Comparison of ENCODE assay signal across 1 cellular context in the genomic region with DNA sequence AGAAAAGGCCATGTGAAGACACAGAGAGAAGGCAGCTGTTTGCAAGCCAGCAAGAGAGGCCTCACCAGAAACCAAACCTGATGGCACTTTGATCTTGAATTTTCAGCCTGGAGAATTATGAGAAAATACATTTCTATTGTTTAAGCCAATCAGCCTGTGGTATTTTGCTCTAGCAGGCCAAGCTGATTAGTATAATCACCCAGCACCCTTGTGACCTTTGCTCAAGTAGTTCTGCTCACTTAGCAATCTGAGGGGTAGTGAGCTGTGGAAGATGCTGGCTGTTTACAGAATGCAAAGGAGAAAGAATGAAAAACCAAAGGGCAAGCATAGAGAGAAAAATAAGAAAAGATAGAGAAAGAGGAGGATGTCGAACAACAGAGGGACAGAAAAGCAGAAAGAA.
TF ChIP-seq lines count a peak whose summit lies in the region.

No MANE protein-coding gene starts in this region.

TF ChIP-seq in GM23338, 12 proteins besides CTCF, POLR2A, EP300 and RAD21 (continued from another document):
- TF ChIP-seq, protein P1, sequence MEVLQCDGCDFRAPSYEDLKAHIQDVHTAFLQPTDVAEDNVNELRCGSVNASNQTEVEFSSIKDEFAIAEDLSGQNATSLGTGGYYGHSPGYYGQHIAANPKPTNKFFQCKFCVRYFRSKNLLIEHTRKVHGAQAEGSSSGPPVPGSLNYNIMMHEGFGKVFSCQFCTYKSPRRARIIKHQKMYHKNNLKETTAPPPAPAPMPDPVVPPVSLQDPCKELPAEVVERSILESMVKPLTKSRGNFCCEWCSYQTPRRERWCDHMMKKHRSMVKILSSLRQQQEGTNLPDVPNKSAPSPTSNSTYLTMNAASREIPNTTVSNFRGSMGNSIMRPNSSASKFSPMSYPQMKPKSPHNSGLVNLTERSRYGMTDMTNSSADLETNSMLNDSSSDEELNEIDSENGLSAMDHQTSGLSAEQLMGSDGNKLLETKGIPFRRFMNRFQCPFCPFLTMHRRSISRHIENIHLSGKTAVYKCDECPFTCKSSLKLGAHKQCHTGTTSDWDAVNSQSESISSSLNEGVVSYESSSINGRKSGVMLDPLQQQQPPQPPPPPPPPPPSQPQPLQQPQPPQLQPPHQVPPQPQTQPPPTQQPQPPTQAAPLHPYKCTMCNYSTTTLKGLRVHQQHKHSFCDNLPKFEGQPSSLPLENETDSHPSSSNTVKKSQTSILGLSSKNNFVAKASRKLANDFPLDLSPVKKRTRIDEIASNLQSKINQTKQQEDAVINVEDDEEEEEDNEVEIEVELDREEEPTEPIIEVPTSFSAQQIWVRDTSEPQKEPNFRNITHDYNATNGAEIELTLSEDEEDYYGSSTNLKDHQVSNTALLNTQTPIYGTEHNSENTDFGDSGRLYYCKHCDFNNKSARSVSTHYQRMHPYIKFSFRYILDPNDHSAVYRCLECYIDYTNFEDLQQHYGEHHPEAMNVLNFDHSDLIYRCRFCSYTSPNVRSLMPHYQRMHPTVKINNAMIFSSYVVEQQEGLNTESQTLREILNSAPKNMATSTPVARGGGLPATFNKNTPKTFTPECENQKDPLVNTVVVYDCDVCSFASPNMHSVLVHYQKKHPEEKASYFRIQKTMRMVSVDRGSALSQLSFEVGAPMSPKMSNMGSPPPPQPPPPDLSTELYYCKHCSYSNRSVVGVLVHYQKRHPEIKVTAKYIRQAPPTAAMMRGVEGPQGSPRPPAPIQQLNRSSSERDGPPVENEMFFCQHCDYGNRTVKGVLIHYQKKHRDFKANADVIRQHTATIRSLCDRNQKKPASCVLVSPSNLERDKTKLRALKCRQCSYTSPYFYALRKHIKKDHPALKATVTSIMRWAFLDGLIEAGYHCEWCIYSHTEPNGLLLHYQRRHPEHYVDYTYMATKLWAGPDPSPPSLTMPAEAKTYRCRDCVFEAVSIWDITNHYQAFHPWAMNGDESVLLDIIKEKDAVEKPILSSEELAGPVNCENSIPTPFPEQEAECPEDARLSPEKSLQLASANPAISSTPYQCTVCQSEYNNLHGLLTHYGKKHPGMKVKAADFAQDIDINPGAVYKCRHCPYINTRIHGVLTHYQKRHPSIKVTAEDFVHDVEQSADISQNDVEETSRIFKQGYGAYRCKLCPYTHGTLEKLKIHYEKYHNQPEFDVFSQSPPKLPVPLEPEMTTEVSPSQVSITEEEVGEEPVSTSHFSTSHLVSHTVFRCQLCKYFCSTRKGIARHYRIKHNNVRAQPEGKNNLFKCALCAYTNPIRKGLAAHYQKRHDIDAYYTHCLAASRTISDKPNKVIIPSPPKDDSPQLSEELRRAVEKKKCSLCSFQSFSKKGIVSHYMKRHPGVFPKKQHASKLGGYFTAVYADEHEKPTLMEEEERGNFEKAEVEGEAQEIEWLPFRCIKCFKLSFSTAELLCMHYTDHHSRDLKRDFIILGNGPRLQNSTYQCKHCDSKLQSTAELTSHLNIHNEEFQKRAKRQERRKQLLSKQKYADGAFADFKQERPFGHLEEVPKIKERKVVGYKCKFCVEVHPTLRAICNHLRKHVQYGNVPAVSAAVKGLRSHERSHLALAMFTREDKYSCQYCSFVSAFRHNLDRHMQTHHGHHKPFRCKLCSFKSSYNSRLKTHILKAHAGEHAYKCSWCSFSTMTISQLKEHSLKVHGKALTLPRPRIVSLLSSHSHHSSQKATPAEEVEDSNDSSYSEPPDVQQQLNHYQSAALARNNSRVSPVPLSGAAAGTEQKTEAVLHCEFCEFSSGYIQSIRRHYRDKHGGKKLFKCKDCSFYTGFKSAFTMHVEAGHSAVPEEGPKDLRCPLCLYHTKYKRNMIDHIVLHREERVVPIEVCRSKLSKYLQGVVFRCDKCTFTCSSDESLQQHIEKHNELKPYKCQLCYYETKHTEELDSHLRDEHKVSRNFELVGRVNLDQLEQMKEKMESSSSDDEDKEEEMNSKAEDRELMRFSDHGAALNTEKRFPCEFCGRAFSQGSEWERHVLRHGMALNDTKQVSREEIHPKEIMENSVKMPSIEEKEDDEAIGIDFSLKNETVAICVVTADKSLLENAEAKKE (CRISPR knock-in tag; IDR thresholded peaks at IDR 0.05): no peak
- TF ChIP-seq, protein P2, sequence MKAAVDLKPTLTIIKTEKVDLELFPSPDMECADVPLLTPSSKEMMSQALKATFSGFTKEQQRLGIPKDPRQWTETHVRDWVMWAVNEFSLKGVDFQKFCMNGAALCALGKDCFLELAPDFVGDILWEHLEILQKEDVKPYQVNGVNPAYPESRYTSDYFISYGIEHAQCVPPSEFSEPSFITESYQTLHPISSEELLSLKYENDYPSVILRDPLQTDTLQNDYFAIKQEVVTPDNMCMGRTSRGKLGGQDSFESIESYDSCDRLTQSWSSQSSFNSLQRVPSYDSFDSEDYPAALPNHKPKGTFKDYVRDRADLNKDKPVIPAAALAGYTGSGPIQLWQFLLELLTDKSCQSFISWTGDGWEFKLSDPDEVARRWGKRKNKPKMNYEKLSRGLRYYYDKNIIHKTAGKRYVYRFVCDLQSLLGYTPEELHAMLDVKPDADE (IDR thresholded peaks at IDR 0.05): no peak
- no peak for TF ChIP-seq CREB1 (CRISPR knock-in tag; IDR thresholded peaks at IDR 0.05; ENCODE audit: low read depth)
- TF ChIP-seq POLR2AphosphoS5 (IDR thresholded peaks at IDR 0.05; ENCODE audit: low read depth): no peak
- no peak for TF ChIP-seq EZH2phosphoT487 (IDR thresholded peaks at IDR 0.05; ENCODE audit: unreplicated experiment)
- TF ChIP-seq ZNF114 (CRISPR knock-in tag; IDR thresholded peaks at IDR 0.05): no peak
- TF ChIP-seq STAT1 (IDR thresholded peaks at IDR 0.05; ENCODE audit: unreplicated experiment): no peak
- no peak for TF ChIP-seq ZNF331 (CRISPR knock-in tag; IDR thresholded peaks at IDR 0.05; ENCODE audit: low read depth)
- TF ChIP-seq, protein P3, sequence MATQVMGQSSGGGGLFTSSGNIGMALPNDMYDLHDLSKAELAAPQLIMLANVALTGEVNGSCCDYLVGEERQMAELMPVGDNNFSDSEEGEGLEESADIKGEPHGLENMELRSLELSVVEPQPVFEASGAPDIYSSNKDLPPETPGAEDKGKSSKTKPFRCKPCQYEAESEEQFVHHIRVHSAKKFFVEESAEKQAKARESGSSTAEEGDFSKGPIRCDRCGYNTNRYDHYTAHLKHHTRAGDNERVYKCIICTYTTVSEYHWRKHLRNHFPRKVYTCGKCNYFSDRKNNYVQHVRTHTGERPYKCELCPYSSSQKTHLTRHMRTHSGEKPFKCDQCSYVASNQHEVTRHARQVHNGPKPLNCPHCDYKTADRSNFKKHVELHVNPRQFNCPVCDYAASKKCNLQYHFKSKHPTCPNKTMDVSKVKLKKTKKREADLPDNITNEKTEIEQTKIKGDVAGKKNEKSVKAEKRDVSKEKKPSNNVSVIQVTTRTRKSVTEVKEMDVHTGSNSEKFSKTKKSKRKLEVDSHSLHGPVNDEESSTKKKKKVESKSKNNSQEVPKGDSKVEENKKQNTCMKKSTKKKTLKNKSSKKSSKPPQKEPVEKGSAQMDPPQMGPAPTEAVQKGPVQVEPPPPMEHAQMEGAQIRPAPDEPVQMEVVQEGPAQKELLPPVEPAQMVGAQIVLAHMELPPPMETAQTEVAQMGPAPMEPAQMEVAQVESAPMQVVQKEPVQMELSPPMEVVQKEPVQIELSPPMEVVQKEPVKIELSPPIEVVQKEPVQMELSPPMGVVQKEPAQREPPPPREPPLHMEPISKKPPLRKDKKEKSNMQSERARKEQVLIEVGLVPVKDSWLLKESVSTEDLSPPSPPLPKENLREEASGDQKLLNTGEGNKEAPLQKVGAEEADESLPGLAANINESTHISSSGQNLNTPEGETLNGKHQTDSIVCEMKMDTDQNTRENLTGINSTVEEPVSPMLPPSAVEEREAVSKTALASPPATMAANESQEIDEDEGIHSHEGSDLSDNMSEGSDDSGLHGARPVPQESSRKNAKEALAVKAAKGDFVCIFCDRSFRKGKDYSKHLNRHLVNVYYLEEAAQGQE (IDR thresholded peaks at IDR 0.05; ENCODE audit: unreplicated experiment): no peak
- no peak for TF ChIP-seq NANOG (IDR thresholded peaks at IDR 0.05; ENCODE audit: borderline replicate concordance)
- no peak for TF ChIP-seq JUNB (IDR thresholded peaks at IDR 0.05; ENCODE audit: unreplicated experiment)
